Comparison of ENCODE assay signal across 23 cellular contexts in the genomic region with DNA sequence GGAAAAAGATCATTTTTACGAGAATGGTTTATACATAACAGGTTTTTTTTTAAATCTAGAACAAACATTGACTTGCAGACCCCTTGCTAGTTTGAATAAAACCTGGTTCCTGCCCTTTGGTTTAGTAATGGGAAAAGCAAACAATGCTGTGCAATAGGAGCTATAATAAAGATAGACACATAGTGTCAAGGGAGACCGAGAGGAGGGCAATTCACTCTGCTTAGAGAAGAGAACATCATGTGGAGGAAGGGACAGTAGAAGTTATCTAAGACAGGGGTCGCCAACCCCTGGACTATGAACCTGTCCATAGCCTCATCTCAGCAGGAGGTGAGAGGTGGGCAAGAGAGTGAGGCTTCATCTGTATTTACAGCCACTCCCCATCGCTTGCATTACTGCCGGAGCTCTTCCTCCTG.
"Had no signal": no experiment of that assay in that cellular context is flagged by ENCODE, and none has a peak within 500 bp of the region (broad histone marks: within the 10 kb centered on the region; RNA-seq: fewer than 3 reads in every experiment).

No MANE protein-coding gene starts in this region.

- H3K4me1 ChIP-seq: ascending aorta, uterus had no signal

- ATAC-seq: activated CD4-positive, alpha-beta T cell treated with anti-CD3 and anti-CD28 coated beads for 36 hours; activated T-cell treated with anti-CD3 and anti-CD28 coated beads, Interleukin-2, amount 50 U/mL, for 4 hours; naive thymus-derived CD8-positive, alpha-beta T cell; stimulated activated naive B cell treated with anti-CD40 and anti-IgM and Interleukin-4, amounts not matched to agents 10 μg/mL and 1 μg/mL and 100 μg/mL, for 72 hours had no signal

- H3K27me3 ChIP-seq: adrenal gland, ascending aorta, brain microvascular endothelial cell, uterus had no signal

- H3K4me3 ChIP-seq: adrenal gland, ascending aorta, left ventricle myocardium inferior, transverse colon, uterus had no signal

- H3K9me3 ChIP-seq: adrenal gland, ascending aorta, left ventricle myocardium inferior, transverse colon, uterus had no signal

- H3K27ac ChIP-seq: adrenal gland, ascending aorta, brain microvascular endothelial cell, left ventricle myocardium inferior, transverse colon, uterus had no signal

- H3K36me3 ChIP-seq: adrenal gland, ascending aorta, brain microvascular endothelial cell, left ventricle myocardium inferior, transverse colon, uterus had no signal

- DNase-seq: activated B cell treated with CpG ODN at 0.5 μM for 24 hours; activated CD4-positive, alpha-beta T cell treated with anti-CD3 and anti-CD28 coated beads for 36 hours; activated CD4-positive, alpha-beta T cell treated with anti-CD3 and anti-CD28 coated beads, Interleukin-2, amount 50 U/mL, for 4 hours; activated CD8-positive, alpha-beta memory T cell treated with anti-CD3 and anti-CD28 coated beads for 24 hours; activated CD8-positive, alpha-beta memory T cell treated with anti-CD3 and anti-CD28 coated beads, Interleukin-2, amount 50 U/mL, for 48 hours; activated naive CD4-positive, alpha-beta T cell; activated T-cell treated with anti-CD3 and anti-CD28 coated beads, Interleukin-2, amount 50 U/mL, for 4 hours; adrenal gland; brain microvascular endothelial cell; caudate nucleus; effector CD8-positive, alpha-beta T cell; erythroblast; foreskin fibroblast; kidney glomerular epithelial cell; left ventricle myocardium inferior; naive thymus-derived CD8-positive, alpha-beta T cell; retina; stimulated activated CD4-positive, alpha-beta T cell treated with anti-CD3 and anti-CD28 coated beads, Interleukin-2, amount 100 ng/mL, for 48 hours; stimulated activated CD8-positive, alpha-beta memory T cell treated with anti-CD3 and anti-CD28 coated beads, Interleukin-4, amount 100 ng/mL, for 48 hours; stimulated activated naive B cell treated with anti-CD40 and anti-IgM and Interleukin-4, amounts not matched to agents 10 μg/mL and 1 μg/mL and 100 μg/mL, for 72 hours; transverse colon; uterus had no signal
